ENCODE assay signal across 16 cellular contexts in genomic region chr6:112335736-112336135, GRCh38. TPM values are rescaled to one million over a fixed set of nuclear protein-coding genes. Genes with fewer than 3 reads are reported as not detected.
A peak's percentile ranks its signal among the peaks of the same experiment; 100 is the strongest.
DNase-seq lines count a peak whose midpoint lies in the region; ATAC-seq and TF ChIP-seq lines count a peak whose summit lies in the region.
"Had no signal": no experiment of that assay in that cellular context is flagged by ENCODE, and none has a peak within 500 bp of the region (broad histone marks: within the 10 kb centered on the region; RNA-seq: fewer than 3 reads in every experiment).

No MANE protein-coding gene starts in this region.

- peaks cover 8% of the 10 kb centered on the region for H3K9me3 Mint-ChIP-seq in nephron progenitor cell
- H3K9me3 Mint-ChIP-seq: CD8-positive, alpha-beta T cell had no signal

- peak overlapping the region; percentile 10 for H3K27ac Mint-ChIP-seq in nephron progenitor cell
- H3K27ac Mint-ChIP-seq: CD8-positive, alpha-beta T cell had no signal

- H4K20me1 ChIP-seq in Karpas-422 (ENCODE audit: insufficient read depth, low read depth, low read length) (no peaks in the 10 kb centered on the region), smooth muscle cell (ENCODE audit: low read depth) (no peaks in the 10 kb centered on the region)

- H3K9ac ChIP-seq in Karpas-422 (ENCODE audit: low read length) (no peak overlapping the region), smooth muscle cell (ENCODE audit: low read depth) (no peak overlapping the region)

- H3K9me2 ChIP-seq in Karpas-422 (replicated peaks; ENCODE audit: insufficient read depth, low read length), result no peaks in the 10 kb centered on the region

- H2AFZ ChIP-seq in Karpas-422 (ENCODE audit: low read length) (no peak overlapping the region), smooth muscle cell (ENCODE audit: low read depth) (peak overlapping the region; percentile 60)

- no peaks in the 10 kb centered on the region for H3F3A ChIP-seq in smooth muscle cell (ENCODE audit: low read depth)

- no peaks in the 10 kb centered on the region for H3K36me3 Mint-ChIP-seq in nephron progenitor cell (ENCODE audit: low read depth)
- H3K36me3 Mint-ChIP-seq: CD8-positive, alpha-beta T cell had no signal

- intact Hi-C loops in head of caudate nucleus (cut with DNase I) (no loop called here), uterus (cut with DNase I; ENCODE audit: low total_unique reads) (no loop called here)

- no peaks in the 10 kb centered on the region for H3K27me3 ChIP-seq in Karpas-422 (ENCODE audit: low read length)
- no peaks in the 10 kb centered on the region for H3K27me3 ChIP-seq in smooth muscle cell (ENCODE audit: low read depth)
- no peaks in the 10 kb centered on the region for H3K27me3 ChIP-seq in uterus

- no peak overlapping the region for H3K27ac ChIP-seq in Karpas-422 (ENCODE audit: low read length)
- no peak overlapping the region for H3K27ac ChIP-seq in smooth muscle cell (ENCODE audit: low read depth)
- H3K27ac ChIP-seq in uterus, result no peak overlapping the region
- H3K27ac ChIP-seq: HL-60 had no signal

- H3K27me3 Mint-ChIP-seq in nephron progenitor cell (ENCODE audit: low read depth, poor library complexity), result no peaks in the 10 kb centered on the region

- DNase-seq in Karpas-422 (peak; percentile 20), choroid plexus epithelial cell (ENCODE audit: low read depth) (peak; percentile 36), nephron progenitor cell (no peak), smooth muscle cell (lab: John Stamatoyannopoulos, UW; ENCODE audit: unreplicated experiment) (no peak), head of caudate nucleus (no peak), uterus (no peak), AG08395 (ENCODE audit: low spot score) (no peak)
- DNase-seq: CD8-positive, alpha-beta T cell; DMS79; H7; NCI-H1417 treated with DMSO at 0.1 percent for 48 hours; NCI-H1930; NCI-H524 had no signal

- H3K4me2 ChIP-seq in Karpas-422 (ENCODE audit: low read depth, low read length, poor library complexity, severe bottlenecking) (no peak overlapping the region), smooth muscle cell (peak overlapping the region; percentile 32)

- H3K4me1 ChIP-seq in Karpas-422 (ENCODE audit: low read length) (no peaks in the 10 kb centered on the region), smooth muscle cell (ENCODE audit: low read depth) (peaks cover 8% of the 10 kb centered on the region), uterus (no peaks in the 10 kb centered on the region)

- H3K36me3 ChIP-seq in Karpas-422 (ENCODE audit: insufficient read depth, low read length) (no peaks in the 10 kb centered on the region), smooth muscle cell (ENCODE audit: low read depth) (no peaks in the 10 kb centered on the region), uterus (no peaks in the 10 kb centered on the region)

- peaks cover 31% of the 10 kb centered on the region for H3K4me1 Mint-ChIP-seq in nephron progenitor cell

- H3K79me2 ChIP-seq in Karpas-422 (ENCODE audit: low read length) (no peaks in the 10 kb centered on the region), smooth muscle cell (ENCODE audit: low read depth) (no peaks in the 10 kb centered on the region)

- no peak for ATAC-seq in GM19452 (IDR thresholded peaks at IDR 0.05; ENCODE audit: unreplicated experiment)
- ATAC-seq: CD8-positive, alpha-beta T cell had no signal

- no peak for TF ChIP-seq CTCF in choroid plexus epithelial cell (conservative IDR thresholded peaks at IDR 0.05; ENCODE audit: low read depth, low read length)
- TF ChIP-seq CTCF in nephron progenitor cell (IDR thresholded peaks at IDR 0.05), result no peak
- TF ChIP-seq CTCF in smooth muscle cell (IDR thresholded peaks at IDR 0.05; ENCODE audit: borderline replicate concordance, insufficient read depth, poor library complexity, severe bottlenecking), result no peak
- TF ChIP-seq CTCF in uterus (IDR thresholded peaks at IDR 0.05), result no peak

- no peak overlapping the region for H3K4me3 ChIP-seq in Karpas-422 (ENCODE audit: low read length)
- H3K4me3 ChIP-seq in choroid plexus epithelial cell (ENCODE audit: low read depth, low read length), result no peak overlapping the region
- no peak overlapping the region for H3K4me3 ChIP-seq in smooth muscle cell
- H3K4me3 ChIP-seq in uterus, result no peak overlapping the region

- TF ChIP-seq POLR2A in uterus (IDR thresholded peaks at IDR 0.05), result no peak

- H3K4me3 Mint-ChIP-seq in nephron progenitor cell, result no peak overlapping the region
- H3K4me3 Mint-ChIP-seq: CD8-positive, alpha-beta T cell had no signal

- 22% methylated on average over 1 of the region's 1 CpG for WGBS in smooth muscle cell (ENCODE audit: low lambda C conversion rate)

- H3K9me3 ChIP-seq in Karpas-422 (ENCODE audit: low read length), result no peaks in the 10 kb centered on the region
- no peaks in the 10 kb centered on the region for H3K9me3 ChIP-seq in smooth muscle cell (replicated peaks; ENCODE audit: low read depth)
- H3K9me3 ChIP-seq in uterus, result no peaks in the 10 kb centered on the region

RNA-seq across cellular contexts. Expression of gene RFPL4B, which starts 11.4 kb away (rescaled TPM):
- not detected in 2 replicates for total RNA-seq in Karpas-422 (2014; rRNA removed; shearing (Covaris generic); ENCODE audit: low replicate concordance)
- total RNA-seq in smooth muscle cell, result not detected in 2 replicates
- polyA plus RNA-seq in smooth muscle cell, result not detected in 2 replicates
- 1 to 10 TPM in 1 of 4 donors, not detected in 3; 1.5 TPM for total RNA-seq in uterus
- total RNA-seq: CD8-positive, alpha-beta T cell; H7 had no signal
- polyA plus RNA-seq: BJ had no signal

Comparison
In these comparisons a context has a peak if more than half of its experiments do, and no peak if none do; other contexts are left out.
1. DNase-seq: peak in Karpas-422 (single experiment) and choroid plexus epithelial cell (single experiment); none in nephron progenitor cell (single experiment), smooth muscle cell (single experiment), head of caudate nucleus (0 of 42), uterus (0 of 2) and AG08395 (single experiment).